14 cellular contexts compared by ENCODE assay signal in genomic region chr1:80427886-80428285, GRCh38.
"Had no signal": no experiment of that assay in that cellular context is flagged by ENCODE, and none has a peak within 500 bp of the region (broad histone marks: within the 10 kb centered on the region; RNA-seq: fewer than 3 reads in every experiment).

No MANE protein-coding gene starts in this region.

- H3K9me3 ChIP-seq: tibial nerve had no signal

- ATAC-seq: activated T-helper 17 cell treated with anti-CD3 and anti-CD28 coated beads, Interleukin-2, amount 50 U/mL, for 72 hours; effector memory CD8-positive, alpha-beta T cell; left lobe of liver; natural killer cell treated with Interleukin-12 subunit alpha and Interleukin-12 subunit beta and Interleukin-15 and Interleukin-18, amount 100 ng/mL, for 72 hours; stimulated activated naive B cell treated with anti-CD40 and anti-IgM and Interleukin-4, amounts not matched to agents 10 μg/mL and 1 μg/mL and 100 μg/mL, for 72 hours had no signal

- H3K4me1 ChIP-seq: right atrium auricular region, tibial nerve had no signal

- H3K36me3 ChIP-seq: brain microvascular endothelial cell, right atrium auricular region, tibial nerve had no signal

- H3K27me3 ChIP-seq: brain microvascular endothelial cell, right atrium auricular region, tibial nerve had no signal

- H3K4me3 ChIP-seq: right atrium auricular region, tibial nerve had no signal

- H3K27ac ChIP-seq: brain microvascular endothelial cell, epithelial cell of prostate, right atrium auricular region, tibial nerve had no signal

- DNase-seq: activated CD4-positive, alpha-beta T cell treated with anti-CD3 and anti-CD28 coated beads for 48 hours; activated naive CD4-positive, alpha-beta T cell treated with anti-CD3 and anti-CD28 coated beads, Interleukin-2, amount 10 ng/mL, durations not matched to agents 7 days and 5 days; amygdala; brain microvascular endothelial cell; effector memory CD8-positive, alpha-beta T cell; immature natural killer cell; nucleus accumbens; stimulated activated naive B cell treated with anti-CD40 and anti-IgM and Interleukin-4, amounts not matched to agents 10 μg/mL and 1 μg/mL and 100 μg/mL, for 72 hours had no signal
